Comparison of ENCODE assay signal across 13 cellular contexts in genomic region chr12:115895247-115895646, GRCh38.
A peak's percentile ranks its signal among the peaks of the same experiment; 100 is the strongest.
DNase-seq lines count a peak whose midpoint lies in the region; TF ChIP-seq lines count a peak whose summit lies in the region.
"Had no signal": no experiment of that assay in that cellular context is flagged by ENCODE, and none has a peak within 500 bp of the region (broad histone marks: within the 10 kb centered on the region; RNA-seq: fewer than 3 reads in every experiment).

No MANE protein-coding gene starts in this region.

- no peaks in the 10 kb centered on the region for H3F3A ChIP-seq in PC-9 (ENCODE audit: insufficient read depth, low read depth)

- H3K9me3 ChIP-seq in AG04450 (ENCODE audit: control insufficient read depth, insufficient read depth, low read length) = no peaks in the 10 kb centered on the region
- no peaks in the 10 kb centered on the region for H3K9me3 ChIP-seq in PC-9 (ENCODE audit: insufficient read depth, low read depth)
- H3K9me3 ChIP-seq: MG63 had no signal

- intact Hi-C loops in PC-9 (cut with micrococcal nuclease; ENCODE audit: unreplicated experiment) = no loop called here

- no peak overlapping the region for H3K4me3 Mint-ChIP-seq in activated CD4-positive, alpha-beta memory T cell treated with anti-CD3 and anti-CD28 coated beads, Interleukin-2, amount 10 ng/mL, durations not matched to agents 7 days and 5 days

- H3K36me3 ChIP-seq in PC-9 (ENCODE audit: low read depth) = no peaks in the 10 kb centered on the region
- H3K36me3 ChIP-seq: MG63 had no signal

- no peaks in the 10 kb centered on the region for H3K9me3 Mint-ChIP-seq in activated CD4-positive, alpha-beta memory T cell treated with anti-CD3 and anti-CD28 coated beads, Interleukin-2, amount 10 ng/mL, durations not matched to agents 7 days and 5 days

- BruUV-seq in PC-9 (replicated peaks; lab: Mats Ljungman, UMichigan) = no TSS peak

- TF ChIP-seq CTCF in AG04450 (IDR thresholded peaks at IDR 0.05; ENCODE audit: low read depth, low read length) = peak; percentile 51
- TF ChIP-seq CTCF in GM12864 (IDR thresholded peaks at IDR 0.05; ENCODE audit: low read depth, low read length, missing control alignments) = peak; percentile 48
- TF ChIP-seq CTCF in PC-9 (conservative IDR thresholded peaks at IDR 0.05) = peak; percentile 60
- TF ChIP-seq CTCF in foreskin fibroblast (IDR thresholded peaks at IDR 0.05; ENCODE audit: low read depth, low read length) = peak; percentile 31

- no peaks in the 10 kb centered on the region for H3K36me3 Mint-ChIP-seq in activated CD4-positive, alpha-beta memory T cell treated with anti-CD3 and anti-CD28 coated beads, Interleukin-2, amount 10 ng/mL, durations not matched to agents 7 days and 5 days (ENCODE audit: low read depth)

- no peaks in the 10 kb centered on the region; the same call in 1 of the 2 replicates for H4K20me1 ChIP-seq in PC-9 (ENCODE audit: insufficient read depth)

- H3K4me2 ChIP-seq in PC-9 = no peak overlapping the region

- CTCF ChIA-PET in AG04450 (lab: Charles Lee) = interaction anchor here (1.1 kb wide), 1 partner anchor 1915 kb away, joined by 3 read pairs; no protein-coding TSS in a partner anchor
- CTCF ChIA-PET in PC-9 (lab: Charles Lee) = no interaction called here
- CTCF ChIA-PET in activated CD4-positive, alpha-beta memory T cell treated with anti-CD3 and anti-CD28 coated beads, Interleukin-2, amount 10 ng/mL, durations not matched to agents 7 days and 5 days (lab: Charles Lee) = no interaction called here

- H3K4me1 ChIP-seq in PC-9 (replicated peaks; ENCODE audit: insufficient read depth) = no peaks in the 10 kb centered on the region

- no peak overlapping the region for H3K27ac Mint-ChIP-seq in activated CD4-positive, alpha-beta memory T cell treated with anti-CD3 and anti-CD28 coated beads, Interleukin-2, amount 10 ng/mL, durations not matched to agents 7 days and 5 days

- H3K27ac ChIP-seq in AG04450 (ENCODE audit: low read depth, low read length) = no peak overlapping the region
- H3K27ac ChIP-seq in PC-9 = no peak overlapping the region

- peaks cover 13% of the 10 kb centered on the region for H3K27me3 ChIP-seq in AG04450 (ENCODE audit: control insufficient read depth, insufficient read depth, low read length)
- H3K27me3 ChIP-seq in PC-9 (ENCODE audit: insufficient read depth, low read depth) = peaks cover 53% of the 10 kb centered on the region
- H3K27me3 ChIP-seq: MG63 had no signal

- H3K4me3 ChIP-seq in AG04450 (ENCODE audit: low read depth, low read length) (no peak overlapping the region), GM12864 (ENCODE audit: low read depth, low read length) (no peak overlapping the region), PC-9 (no peak overlapping the region), foreskin fibroblast (ENCODE audit: low read depth in 1 of 2, low read length in 2 of 2) (no peak overlapping the region)
- H3K4me3 ChIP-seq: MG63 had no signal

- no peaks in the 10 kb centered on the region for H3K27me3 Mint-ChIP-seq in activated CD4-positive, alpha-beta memory T cell treated with anti-CD3 and anti-CD28 coated beads, Interleukin-2, amount 10 ng/mL, durations not matched to agents 7 days and 5 days

- H3K79me2 ChIP-seq in PC-9 (ENCODE audit: low read depth) = no peaks in the 10 kb centered on the region

- H3K4me1 Mint-ChIP-seq in activated CD4-positive, alpha-beta memory T cell treated with anti-CD3 and anti-CD28 coated beads, Interleukin-2, amount 10 ng/mL, durations not matched to agents 7 days and 5 days = no peaks in the 10 kb centered on the region

- H2AFZ ChIP-seq in PC-9 = no peak overlapping the region

- POLR2A ChIA-PET in AG04450 (lab: Yijun Ruan, JAX) = no interaction called here
- POLR2A ChIA-PET in PC-9 (lab: Charles Lee; ENCODE audit: unreplicated experiment) = no interaction called here
- POLR2A ChIA-PET in activated CD4-positive, alpha-beta memory T cell treated with anti-CD3 and anti-CD28 coated beads, Interleukin-2, amount 10 ng/mL, durations not matched to agents 7 days and 5 days (lab: Charles Lee) = no interaction called here

- DNase-seq in AG04450 (ENCODE audit: low read depth, low spot score) (no peak), GM12864 (ENCODE audit: low read depth) (no peak), PC-9 (no peak), foreskin fibroblast (peak in 1 of 2 donors; percentile 25), DMS153 (lab: John Stamatoyannopoulos, UW) (no peak), globus pallidus (ENCODE audit: low spot score) (no peak), SW480 (ENCODE audit: low spot score) (no peak)
- DNase-seq in activated CD4-positive, alpha-beta memory T cell treated with anti-CD3 and anti-CD28 coated beads, Interleukin-2, amount 10 ng/mL, durations not matched to agents 7 days and 5 days = no peak
- DNase-seq: activated CD4-positive, CD25-positive, alpha-beta regulatory T cell; activated naive CD4-positive, alpha-beta T cell; EL; left colon; MG63 had no signal

- no peaks in the 10 kb centered on the region; the same call in 1 of the 2 replicates for H3K9me2 ChIP-seq in PC-9 (ENCODE audit: insufficient read depth)
